In the genomic region with DNA sequence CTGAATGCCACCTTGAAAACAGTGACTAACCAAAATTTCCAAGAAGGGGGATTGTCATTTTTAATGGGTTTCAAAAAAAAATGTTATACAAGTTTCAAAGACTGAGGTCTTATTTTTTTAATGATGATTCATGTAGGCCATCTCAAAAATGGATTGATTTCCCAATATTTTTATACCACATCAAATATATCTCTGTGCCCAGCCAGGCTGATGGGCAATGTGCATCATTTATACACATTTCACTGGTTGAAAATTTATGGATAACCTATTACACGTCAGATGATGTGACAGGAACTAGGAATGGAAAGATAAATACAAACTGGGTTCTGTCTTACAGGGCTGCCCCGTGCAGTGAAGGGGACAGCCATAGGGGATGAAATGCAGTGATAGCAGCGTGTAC, we compare ENCODE assay signal across 19 cellular contexts.
DNase-seq lines count a peak whose midpoint lies in the region; ATAC-seq, FAIRE-seq and TF ChIP-seq lines count a peak whose summit lies in the region.
"Had no signal": no experiment of that assay in that cellular context is flagged by ENCODE, and none has a peak within 500 bp of the region (broad histone marks: within the 10 kb centered on the region; RNA-seq: fewer than 3 reads in every experiment).

No MANE protein-coding gene starts in this region.

- POLR2A ChIA-PET in A549 (lab: Yijun Ruan, JAX) (no interaction called here), H1 (lab: Charles Lee; ENCODE audit: partially characterized antibody) (no interaction called here)

- CTCF ChIA-PET in A549 (lab: Yijun Ruan, JAX), result interaction anchor here (0.8 kb wide), 1 partner anchor 46 kb away, joined by 3 read pairs; no protein-coding TSS in a partner anchor
- CTCF ChIA-PET in H1 (lab: Charles Lee; ENCODE audit: partially characterized antibody), result no interaction called here

- H3K27me3 ChIP-seq in BLaER1 (no peaks in the 10 kb centered on the region), H1 (replicated peaks in 1 of 4; ENCODE audit: control insufficient read depth in 3 of 4, extremely low read depth in 1 of 4, insufficient read depth in 3 of 4, low read length in 3 of 4) (no peaks in the 10 kb centered on the region), Karpas-422 (ENCODE audit: low read length) (no peaks in the 10 kb centered on the region), gastrocnemius medialis (no peaks in the 10 kb centered on the region)

- no peak overlapping the region for H4K8ac ChIP-seq in H1 (ENCODE audit: extremely low read depth, insufficient read depth, low read length)

- peak overlapping the region; percentile 40; the same call in 1 of the 2 replicates for H2BK20ac ChIP-seq in H1 (ENCODE audit: low read length)

- intact Hi-C loops in gastrocnemius medialis (cut with DNase I; ENCODE audit: low total_unique reads), result no loop called here

- H4K20me1 ChIP-seq in BLaER1, result no peaks in the 10 kb centered on the region
- no peaks in the 10 kb centered on the region for H4K20me1 ChIP-seq in H1 (replicated peaks in 1 of 2; ENCODE audit: control insufficient read depth in 1 of 2, insufficient read depth in 2 of 2, low read length in 2 of 2)
- H4K20me1 ChIP-seq in Karpas-422 (ENCODE audit: insufficient read depth, low read depth, low read length), result no peaks in the 10 kb centered on the region

- H3K9me3 ChIP-seq in A549, result peaks cover 7% of the 10 kb centered on the region
- H3K9me3 ChIP-seq in BLaER1, result peaks cover 23% of the 10 kb centered on the region
- H3K9me3 ChIP-seq in H1 (ENCODE audit: insufficient read depth in 2 of 2, low read depth in 1 of 2, low read length in 1 of 2), result peaks cover 0 to 6% of the 10 kb centered on the region in 2 experiments; a peak in 1 of 4 replicates
- H3K9me3 ChIP-seq in Karpas-422 (ENCODE audit: low read length), result no peaks in the 10 kb centered on the region
- no peaks in the 10 kb centered on the region for H3K9me3 ChIP-seq in gastrocnemius medialis

- H3K4me1 ChIP-seq in A549 (peaks cover 53% of the 10 kb centered on the region), BLaER1 (peaks cover 78% of the 10 kb centered on the region), H1 (replicated peaks in 1 of 4; ENCODE audit: control insufficient read depth in 3 of 4, insufficient read depth in 4 of 4, low read length in 3 of 4) (peaks cover 0 to 16% (median 10%) of the 10 kb centered on the region in 4 experiments; a peak in 6 of 7 replicates), Karpas-422 (ENCODE audit: low read length) (peaks cover 16% of the 10 kb centered on the region), gastrocnemius medialis (no peaks in the 10 kb centered on the region)

- TF ChIP-seq RAD21 in A549 (conservative IDR thresholded peaks at IDR 0.05 in 1 of 2, IDR thresholded peaks at IDR 0.05 in 1 of 2) (no peak), H1 (IDR thresholded peaks at IDR 0.05 in 1 of 2, conservative IDR thresholded peaks at IDR 0.05 in 1 of 2; ENCODE audit: low read depth in 2 of 2, low read length in 2 of 2) (no peak)

- peak; percentile 21 to 28; a peak in 5 of 6 replicates for ATAC-seq in A549
- no peak for ATAC-seq in gastrocnemius medialis

- H2BK120ac ChIP-seq in H1 (replicated peaks; ENCODE audit: low read depth, low read length), result no peak overlapping the region

- no peak overlapping the region; the same call in 1 of the 2 replicates for H2AK5ac ChIP-seq in H1 (ENCODE audit: low read depth, low read length)

- H3K18ac ChIP-seq in H1 (ENCODE audit: extremely low read depth, low read length), result no peak overlapping the region

- H3K4ac ChIP-seq in H1 (replicated peaks; ENCODE audit: insufficient read length, low read depth, low read length), result no peak overlapping the region

- no peak for FAIRE-seq in A549 (lab: Jason Lieb, UNC)
- no peak for FAIRE-seq in H1 (lab: Jason Lieb, UNC)
- FAIRE-seq: G401.6, GM12891, GM19239, H54 had no signal

- no peak overlapping the region for H3K4me3 ChIP-seq in A549
- no peak overlapping the region for H3K4me3 ChIP-seq in BLaER1
- H3K4me3 ChIP-seq in H1 (ENCODE audit: extremely low read depth in 1 of 4, insufficient read depth in 2 of 4, low read depth in 3 of 4, low read length in 4 of 4), result no peak overlapping the region
- no peak overlapping the region for H3K4me3 ChIP-seq in Karpas-422 (ENCODE audit: low read length)
- no peak overlapping the region for H3K4me3 ChIP-seq in gastrocnemius medialis
- H3K4me3 ChIP-seq: GM23248 had no signal

- in situ Hi-C loops in gastrocnemius medialis (cut with MboI; ENCODE audit: low sequenced_read_pairs in 4 of 4), result no loop called here

- no peak overlapping the region for H2BK5ac ChIP-seq in H1 (ENCODE audit: low read depth, low read length)

- H3K56ac ChIP-seq in H1 (replicated peaks; ENCODE audit: insufficient read length, low read depth, low read length), result no peak overlapping the region

- no peak overlapping the region for H4K91ac ChIP-seq in H1 (replicated peaks; ENCODE audit: insufficient read length, low read length)

- H3K9me2 ChIP-seq in Karpas-422 (replicated peaks; ENCODE audit: insufficient read depth, low read length), result no peaks in the 10 kb centered on the region

- H3K36me3 ChIP-seq in BLaER1 (no peaks in the 10 kb centered on the region), H1 (ENCODE audit: control insufficient read depth in 2 of 4, insufficient read depth in 4 of 4, low read length in 3 of 4) (no peaks in the 10 kb centered on the region), Karpas-422 (ENCODE audit: insufficient read depth, low read length) (no peaks in the 10 kb centered on the region), gastrocnemius medialis (no peaks in the 10 kb centered on the region)

- H3K79me2 ChIP-seq in H1 (ENCODE audit: control insufficient read depth in 1 of 2, insufficient read depth in 2 of 2, low read length in 2 of 2), result no peaks in the 10 kb centered on the region
- H3K79me2 ChIP-seq in Karpas-422 (ENCODE audit: low read length), result no peaks in the 10 kb centered on the region

- peak overlapping the region; percentile 74; the same call in 1 of the 2 replicates for H2BK15ac ChIP-seq in H1 (ENCODE audit: low read length)

- peak overlapping the region; percentile 85 to 89 for H3K27ac ChIP-seq in A549
- no peak overlapping the region for H3K27ac ChIP-seq in BLaER1
- no peak overlapping the region for H3K27ac ChIP-seq in H1 (ENCODE audit: low read depth, low read length)
- no peak overlapping the region for H3K27ac ChIP-seq in Karpas-422 (ENCODE audit: low read length)
- H3K27ac ChIP-seq in gastrocnemius medialis, result no peak overlapping the region
- H3K27ac ChIP-seq: GM23248 had no signal

- peak overlapping the region; percentile 56 for H3K4me2 ChIP-seq in A549
- peak overlapping the region; percentile 80 for H3K4me2 ChIP-seq in BLaER1
- no peak overlapping the region for H3K4me2 ChIP-seq in H1 (ENCODE audit: insufficient read depth in 1 of 2, low read depth in 2 of 2, low read length in 2 of 2)
- no peak overlapping the region for H3K4me2 ChIP-seq in Karpas-422 (ENCODE audit: low read depth, low read length, poor library complexity, severe bottlenecking)

- no peak overlapping the region for H4K5ac ChIP-seq in H1 (ENCODE audit: insufficient read length, low read depth, low read length)

- 41% methylated on average over 3 of the region's 3 CpGs for WGBS in A549 (ENCODE audit: missing lambda C conversion rate)
- 93% methylated on average over 3 of the region's 3 CpGs; no CpG with 5 or more reads in 1 of the 2 experiments for WGBS in H1 (ENCODE audit: extremely low coverage in 1 of 2, insufficient coverage in 1 of 2, insufficient read length in 1 of 2, insufficient replicate concordance in 2 of 2, low coverage in 1 of 2, low lambda C conversion rate in 2 of 2, missing lambda C conversion rate in 1 of 2), 2 experiments

- no peak overlapping the region for H3K14ac ChIP-seq in H1 (ENCODE audit: insufficient read length)

- TF ChIP-seq EP300 in A549 (IDR thresholded peaks at IDR 0.05), result peak; percentile 27 to 39; a peak in 2 of 5 replicates
- no peak for TF ChIP-seq EP300 in H1 (IDR thresholded peaks at IDR 0.05; ENCODE audit: borderline replicate concordance in 1 of 2, low read depth in 2 of 2, low read length in 2 of 2)

- no peak overlapping the region for H3K9ac ChIP-seq in BLaER1
- H3K9ac ChIP-seq in H1 (replicated peaks in 1 of 4; ENCODE audit: extremely low read depth in 1 of 4, low read depth in 3 of 4, low read length in 3 of 4), result no peak overlapping the region
- H3K9ac ChIP-seq in Karpas-422 (ENCODE audit: low read length), result no peak overlapping the region
- H3K9ac ChIP-seq: GM23248 had no signal

- no peak overlapping the region for H3K23ac ChIP-seq in H1 (ENCODE audit: insufficient read length)

- no peaks in the 10 kb centered on the region for H3K79me1 ChIP-seq in H1 (ENCODE audit: low read depth, low read length)

- no peak overlapping the region for H2BK12ac ChIP-seq in H1 (ENCODE audit: low read depth, low read length)

- TF ChIP-seq POLR2A in A549 (IDR thresholded peaks at IDR 0.05; ENCODE audit: low read length) (no peak), H1 (IDR thresholded peaks at IDR 0.05; ENCODE audit: control extremely low read depth in 1 of 2, low read depth in 2 of 2, low read length in 2 of 2) (no peak), gastrocnemius medialis (IDR thresholded peaks at IDR 0.05) (no peak)

- no peak for TF ChIP-seq CTCF in A549 (IDR thresholded peaks at IDR 0.05)
- no peak for TF ChIP-seq CTCF in H1 (IDR thresholded peaks at IDR 0.05; ENCODE audit: control extremely low read depth in 1 of 3, insufficient read depth in 1 of 3, low read depth in 1 of 3, low read length in 3 of 3)
- TF ChIP-seq CTCF in gastrocnemius medialis (IDR thresholded peaks at IDR 0.05 in 4 of 5, conservative IDR thresholded peaks at IDR 0.05 in 1 of 5), result no peak

- no peak overlapping the region for H2AFZ ChIP-seq in H1 (ENCODE audit: low read length)
- no peak overlapping the region for H2AFZ ChIP-seq in Karpas-422 (ENCODE audit: low read length)
- H2AFZ ChIP-seq: GM23248 had no signal

- no peaks in the 10 kb centered on the region for H3K23me2 ChIP-seq in H1 (ENCODE audit: low read depth, low read length)

- DNase-seq in A549 (ENCODE audit: low read depth in 1 of 2, low spot score in 1 of 2) (no peak), H1 (ENCODE audit: low read depth in 1 of 2, low spot score in 2 of 2) (no peak), kidney tubule cell (ENCODE audit: low spot score) (peak; percentile 9), HCEC 1CT (no peak), Karpas-422 (no peak), activated gamma-delta T cell treated with Interleukin-2 at 50 U/mL for 16 hours (no peak), gastrocnemius medialis (no peak)
- DNase-seq: C1 segment of cervical spinal cord; CD4-positive, CD25-positive, alpha-beta regulatory T cell; CD8-positive, alpha-beta memory T cell; COR-L47; DMS 273 treated with DMSO at 0.1 percent for 48 hours; GM23248; KG1 had no signal

TF ChIP-seq in A549, 52 proteins besides CTCF, POLR2A, EP300 and RAD21 (continues in another document):
- TF ChIP-seq SMC3 (IDR thresholded peaks at IDR 0.05), result no peak
- no peak for TF ChIP-seq CBX8 (IDR thresholded peaks at IDR 0.05)
- no peak for TF ChIP-seq MAZ (IDR thresholded peaks at IDR 0.05; ENCODE audit: borderline replicate concordance, low read depth, low read length)

TF ChIP-seq in H1, 55 proteins besides CTCF, POLR2A, EP300 and RAD21 (continues in another document):
- TF ChIP-seq SAP30 (IDR thresholded peaks at IDR 0.05; ENCODE audit: insufficient read depth, insufficient replicate concordance, low read length), result no peak
- TF ChIP-seq CEBPB (IDR thresholded peaks at IDR 0.05; ENCODE audit: low read depth, low read length), result no peak
- TF ChIP-seq SP1 (IDR thresholded peaks at IDR 0.05; ENCODE audit: low read depth, low read length), result no peak
- no peak for TF ChIP-seq KDM5A (IDR thresholded peaks at IDR 0.05; ENCODE audit: low read length)

Comparison
In these comparisons a context has a peak if more than half of its experiments do, and no peak if none do; other contexts are left out.
1. ATAC-seq: peak in A549 (2 of 2); none in gastrocnemius medialis (0 of 2).
2. H3K27ac ChIP-seq: peak in A549 (2 of 2); none in BLaER1 (single experiment), H1 (single experiment), Karpas-422 (single experiment) and gastrocnemius medialis (0 of 4).
3. H3K4me2 ChIP-seq: peak in A549 (single experiment) and BLaER1 (single experiment); none in H1 (0 of 2) and Karpas-422 (single experiment).